In the genomic region with DNA sequence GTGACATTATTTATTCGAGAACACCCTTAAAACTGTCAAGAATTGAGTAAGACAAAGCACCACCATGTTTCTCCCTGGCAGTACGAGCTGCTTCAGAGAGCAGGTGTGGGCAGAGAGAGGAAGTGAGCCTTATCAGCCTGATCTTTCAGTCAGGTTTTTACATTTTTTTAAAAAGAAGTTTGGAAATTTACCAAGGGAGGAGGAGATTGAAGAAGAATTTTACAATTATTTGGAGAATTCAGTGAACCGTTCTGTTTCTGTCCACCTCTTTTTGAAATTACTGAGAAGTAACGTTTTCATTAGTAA, we compare ENCODE assay signal across 9 cellular contexts.
DNase-seq lines count a peak whose midpoint lies in the region; ATAC-seq, FAIRE-seq and TF ChIP-seq lines count a peak whose summit lies in the region.
"Had no signal": no experiment of that assay in that cellular context is flagged by ENCODE, and none has a peak within 500 bp of the region (broad histone marks: within the 10 kb centered on the region; RNA-seq: fewer than 3 reads in every experiment).

No MANE protein-coding gene starts in this region.

- peaks cover 17% of the 10 kb centered on the region for H3F3A ChIP-seq in neural progenitor cell (ENCODE audit: low read depth)

- H3K9me3 Mint-ChIP-seq in T-helper 2 cell treated with Interferon-gamma antibody and Interleukin-4, amounts not matched to agents 5 μg/mL and 100 μg/mL, for 36 hours: peaks cover 5% of the 10 kb centered on the region
- no peaks in the 10 kb centered on the region for H3K9me3 Mint-ChIP-seq in neural progenitor cell

- no peak overlapping the region for H3K9ac ChIP-seq in neural progenitor cell

- no peaks in the 10 kb centered on the region for H3K27me3 ChIP-seq in neural progenitor cell

- no peak overlapping the region for H2AFZ ChIP-seq in neural progenitor cell (replicated peaks)

- no peak overlapping the region for H3K4me3 ChIP-seq in neural progenitor cell

- FAIRE-seq in H54 (lab: Jason Lieb, UNC): no peak

- no peak overlapping the region for H3K27ac ChIP-seq in neural progenitor cell
- H3K27ac ChIP-seq: epithelial cell of prostate had no signal

- peak overlapping the region; percentile 70 for H3K4me3 Mint-ChIP-seq in T-helper 2 cell treated with Interferon-gamma antibody and Interleukin-4, amounts not matched to agents 5 μg/mL and 100 μg/mL, for 36 hours
- no peak overlapping the region for H3K4me3 Mint-ChIP-seq in neural progenitor cell

- TF ChIP-seq CTCF in neural progenitor cell (IDR thresholded peaks at IDR 0.05): no peak

- DNase-seq in T-helper 2 cell treated with Interferon-gamma antibody and Interleukin-4, amounts not matched to agents 5 μg/mL and 100 μg/mL, for 36 hours (ENCODE audit: low spot score): peak; percentile 32
- DNase-seq in neural progenitor cell (ENCODE audit: low spot score) (no peak), occipital lobe (lab: John Stamatoyannopoulos, UW) (no peak), H54 (ENCODE audit: insufficient read length, low spot score) (no peak), NCI-H2107 treated with DMSO at 0.1 percent for 48 hours (lab: John Stamatoyannopoulos, UW; ENCODE audit: unreplicated experiment) (no peak)
- DNase-seq: mesendoderm had no signal

- peaks cover 31% of the 10 kb centered on the region for H3K4me1 Mint-ChIP-seq in T-helper 2 cell treated with Interferon-gamma antibody and Interleukin-4, amounts not matched to agents 5 μg/mL and 100 μg/mL, for 36 hours (ENCODE audit: low read depth)
- peaks cover 29% of the 10 kb centered on the region for H3K4me1 Mint-ChIP-seq in neural progenitor cell

- no peaks in the 10 kb centered on the region for H3K27me3 Mint-ChIP-seq in T-helper 2 cell treated with Interferon-gamma antibody and Interleukin-4, amounts not matched to agents 5 μg/mL and 100 μg/mL, for 36 hours (ENCODE audit: low read depth)
- peaks cover 9% of the 10 kb centered on the region for H3K27me3 Mint-ChIP-seq in neural progenitor cell (ENCODE audit: insufficient read depth, low read depth)

- H3K4me2 ChIP-seq in neural progenitor cell: no peak overlapping the region

- H3K79me2 ChIP-seq in neural progenitor cell (ENCODE audit: low read depth): no peaks in the 10 kb centered on the region

- no peak for TF ChIP-seq POLR2A in H54 (IDR thresholded peaks at IDR 0.05; ENCODE audit: low read depth, low read length)

- no peaks in the 10 kb centered on the region for H3K36me3 ChIP-seq in neural progenitor cell

- H3K9me3 ChIP-seq in neural progenitor cell (ENCODE audit: low read depth): no peaks in the 10 kb centered on the region

- no peaks in the 10 kb centered on the region for H4K20me1 ChIP-seq in neural progenitor cell (ENCODE audit: low read depth)

- ATAC-seq in GM19025 (IDR thresholded peaks at IDR 0.05; ENCODE audit: low read depth, unreplicated experiment) (peak; percentile 39), HG02759 (IDR thresholded peaks at IDR 0.05; ENCODE audit: unreplicated experiment) (peak; percentile 61)

- peak overlapping the region; percentile 64 for H3K27ac Mint-ChIP-seq in T-helper 2 cell treated with Interferon-gamma antibody and Interleukin-4, amounts not matched to agents 5 μg/mL and 100 μg/mL, for 36 hours
- H3K27ac Mint-ChIP-seq in neural progenitor cell: peak overlapping the region; percentile 54

- peaks cover 22% of the 10 kb centered on the region for H3K4me1 ChIP-seq in neural progenitor cell

- peaks cover 6% of the 10 kb centered on the region for H3K36me3 Mint-ChIP-seq in T-helper 2 cell treated with Interferon-gamma antibody and Interleukin-4, amounts not matched to agents 5 μg/mL and 100 μg/mL, for 36 hours (ENCODE audit: low read depth)
- H3K36me3 Mint-ChIP-seq in neural progenitor cell: no peaks in the 10 kb centered on the region
